ENCODE assay signal across 8 cellular contexts in the genomic region with DNA sequence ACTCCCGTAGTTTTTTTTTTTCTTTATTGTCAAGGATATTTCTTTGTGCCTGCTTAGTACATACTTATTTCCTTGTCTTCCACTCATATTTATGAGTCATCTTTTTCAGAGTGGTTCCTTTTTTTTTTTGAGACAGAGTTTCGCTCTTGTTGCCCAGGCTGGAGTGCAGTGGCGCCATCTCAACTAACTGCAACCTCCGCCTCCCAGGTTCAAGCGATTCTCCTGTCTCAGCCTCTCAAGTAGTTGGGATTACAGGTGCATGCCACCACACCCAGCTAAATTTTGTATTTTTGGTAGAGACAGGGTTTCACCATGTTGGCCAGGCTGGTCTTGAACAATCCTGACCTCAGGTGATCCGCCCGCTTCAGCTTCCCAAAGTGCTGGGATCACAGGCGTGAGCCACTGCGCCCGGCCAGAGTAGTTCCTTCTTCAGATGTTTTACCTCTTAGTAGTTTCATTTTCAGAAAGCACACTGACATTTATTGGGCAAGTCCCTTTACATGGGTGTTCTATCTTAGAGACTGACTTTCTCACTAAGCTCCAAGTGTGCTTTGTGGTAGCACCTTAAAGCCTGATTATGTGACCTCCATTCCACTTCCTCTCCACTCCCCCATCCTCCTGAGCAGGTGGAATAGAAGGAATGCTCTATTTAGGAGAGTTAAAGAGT. TPM values are rescaled to one million over a fixed set of nuclear protein-coding genes. Genes with fewer than 3 reads are reported as not detected.
DNase-seq lines count a peak whose midpoint lies in the region; ATAC-seq and TF ChIP-seq lines count a peak whose summit lies in the region.
"Not testable (repeated sequence)": the region's sequence is repeated elsewhere in the genome, so short reads cannot be mapped to it uniquely, and the experiment has no call there.

No MANE protein-coding gene starts in this region.

- TF ChIP-seq CTCF in GM10248 (IDR thresholded peaks at IDR 0.05; ENCODE audit: control extremely low read depth, extremely low read depth, low read depth, missing control alignments), result not testable (repeated sequence)

- H3K36me3 Mint-ChIP-seq in activated naive CD8-positive, alpha-beta T cell treated with anti-CD3 and anti-CD28 coated beads for 36 hours; memory B cell: not testable (repeated sequence)

- H3K27ac Mint-ChIP-seq in activated naive CD8-positive, alpha-beta T cell treated with anti-CD3 and anti-CD28 coated beads for 36 hours, result peak overlapping the region; percentile 98
- peak overlapping the region; percentile 99 for H3K27ac Mint-ChIP-seq in memory B cell

- not testable (repeated sequence) for H3K9me3 Mint-ChIP-seq in activated naive CD8-positive, alpha-beta T cell treated with anti-CD3 and anti-CD28 coated beads for 36 hours; memory B cell

- POLR2A ChIA-PET in GM10248 (lab: Yijun Ruan, JAX), result interaction anchor here (1.0 kb wide), 1 partner anchor 28 kb away, joined by 3 read pairs; no protein-coding TSS in a partner anchor

- H3K4me3 Mint-ChIP-seq in activated naive CD8-positive, alpha-beta T cell treated with anti-CD3 and anti-CD28 coated beads for 36 hours, result peak overlapping the region; percentile 54
- H3K4me3 Mint-ChIP-seq in memory B cell, result peak overlapping the region; percentile 81

- peaks cover 68% of the 10 kb centered on the region for H3K4me1 Mint-ChIP-seq in activated naive CD8-positive, alpha-beta T cell treated with anti-CD3 and anti-CD28 coated beads for 36 hours
- peaks cover 50% of the 10 kb centered on the region for H3K4me1 Mint-ChIP-seq in memory B cell

- ATAC-seq in GM19455 (IDR thresholded peaks at IDR 0.05; ENCODE audit: unreplicated experiment), result peak; percentile 64
- peak; percentile 49 for ATAC-seq in HG03066 (IDR thresholded peaks at IDR 0.05; ENCODE audit: low read depth, unreplicated experiment)
- peak; percentile 55 for ATAC-seq in memory B cell (ENCODE audit: low read depth)

- not testable (repeated sequence) for H3K27me3 Mint-ChIP-seq in activated naive CD8-positive, alpha-beta T cell treated with anti-CD3 and anti-CD28 coated beads for 36 hours; memory B cell

- CTCF ChIA-PET in GM10248 (lab: Yijun Ruan, JAX), result interaction anchor here (1.8 kb wide), 1 partner anchor 10 kb away, joined by 4 read pairs; no protein-coding TSS in a partner anchor

- DNase-seq in GM10248 (ENCODE audit: extremely low spot score), result peak; percentile 63
- DNase-seq in NK-92 treated with Interleukin-12 subunit alpha and Interleukin-12 subunit beta, amount 100 ng/mL, for 24 hours (lab: John Stamatoyannopoulos, UW), result peak; percentile 22
- peak; percentile 18 to 21 for DNase-seq in activated CD4-positive, alpha-beta T cell treated with anti-CD3 and anti-CD28 coated beads for 24 hours (ENCODE audit: low read depth in 2 of 2)
- peak; percentile 45 for DNase-seq in activated naive CD8-positive, alpha-beta T cell treated with anti-CD3 and anti-CD28 coated beads for 36 hours
- DNase-seq in memory B cell (ENCODE audit: low spot score in 2 of 2), result peak; percentile 61 to 64
- DNase-seq in stimulated activated CD8-positive, alpha-beta memory T cell treated with anti-CD3 and anti-CD28 coated beads, Interleukin-4, amount 100 ng/mL, for 48 hours, result peak; percentile 59

RNA-seq across cellular contexts. Expression of gene BICRAL, which starts 6.9 kb away (rescaled TPM):
- total RNA-seq in activated naive CD8-positive, alpha-beta T cell treated with anti-CD3 and anti-CD28 coated beads for 36 hours, result 10 to 100 TPM; 10.6 to 10.7 TPM

RNA-seq across cellular contexts. Expression of gene TBCC, which starts 29.1 kb away (rescaled TPM):
- 10 to 100 TPM; 16.8 to 18.3 TPM for total RNA-seq in activated naive CD8-positive, alpha-beta T cell treated with anti-CD3 and anti-CD28 coated beads for 36 hours

RNA-seq across cellular contexts. Expression of gene PRPH2, which starts 52.6 kb away (rescaled TPM):
- under 1 TPM in 1 of 2 experiments, not detected in 1; 0.06 TPM for total RNA-seq in activated naive CD8-positive, alpha-beta T cell treated with anti-CD3 and anti-CD28 coated beads for 36 hours

Comparison
In these comparisons a context has a peak if more than half of its experiments do, and no peak if none do; other contexts are left out.
1. Peak in every context shown above with its lines: DNase-seq and ATAC-seq.